17 cellular contexts compared by ENCODE assay signal in genomic region chr4:2789351-2789750, GRCh38. TPM values are rescaled to one million over a fixed set of nuclear protein-coding genes. Genes with fewer than 3 reads are reported as not detected.
DNase-seq lines count a peak whose midpoint lies in the region; ATAC-seq, FAIRE-seq and TF ChIP-seq lines count a peak whose summit lies in the region.
"Had no signal": no experiment of that assay in that cellular context is flagged by ENCODE, and none has a peak within 500 bp of the region (broad histone marks: within the 10 kb centered on the region; RNA-seq: fewer than 3 reads in every experiment).

No MANE protein-coding gene starts in this region.

- peak overlapping the region; percentile 56 for H3K4ac ChIP-seq in neuronal stem cell (ENCODE audit: low read length)

- H3K27ac Mint-ChIP-seq in activated CD4-positive, alpha-beta T cell treated with anti-CD3 and anti-CD28 coated beads, Interleukin-2, amount 10 ng/mL, durations not matched to agents 7 days and 5 days = peak overlapping the region; percentile 67
- no peak overlapping the region for H3K27ac Mint-ChIP-seq in chondrocyte (ENCODE audit: unreplicated experiment)
- H3K27ac Mint-ChIP-seq: progenitor cell of endocrine pancreas had no signal

- H3K4me2 ChIP-seq in neuronal stem cell (ENCODE audit: insufficient read depth, low read length, poor library complexity, severe bottlenecking) = no peak overlapping the region
- H3K4me2 ChIP-seq: A549, PC-9 had no signal

- H3K27ac ChIP-seq in neuronal stem cell (replicated peaks; ENCODE audit: low read length) = no peak overlapping the region
- H3K27ac ChIP-seq: A549, cardiac muscle cell, GM23248, PC-9, SK-N-MC had no signal

- no peaks in the 10 kb centered on the region for H3K9me3 Mint-ChIP-seq in activated CD4-positive, alpha-beta T cell treated with anti-CD3 and anti-CD28 coated beads, Interleukin-2, amount 10 ng/mL, durations not matched to agents 7 days and 5 days
- no peaks in the 10 kb centered on the region for H3K9me3 Mint-ChIP-seq in chondrocyte (ENCODE audit: low read depth)

- POLR2A ChIA-PET in activated CD4-positive, alpha-beta T cell treated with anti-CD3 and anti-CD28 coated beads, Interleukin-2, amount 10 ng/mL, durations not matched to agents 7 days and 5 days (lab: Charles Lee) = no interaction called here

- TF ChIP-seq POLR2A in GM12891 (IDR thresholded peaks at IDR 0.05; ENCODE audit: low read depth, low read length) (no peak), erythroblast (IDR thresholded peaks at IDR 0.05; ENCODE audit: low read length) (no peak)

- H2AFZ ChIP-seq in neuronal stem cell (ENCODE audit: low read length) = no peak overlapping the region
- H2AFZ ChIP-seq: GM23248, PC-9 had no signal

- H2BK5ac ChIP-seq in neuronal stem cell (ENCODE audit: low read length) = no peak overlapping the region

- H3K18ac ChIP-seq in neuronal stem cell (ENCODE audit: low read length) = no peak overlapping the region

- ATAC-seq in GM19452 (IDR thresholded peaks at IDR 0.05; ENCODE audit: unreplicated experiment) = no peak
- ATAC-seq: A549; stimulated activated naive CD8-positive, alpha-beta T cell treated with anti-CD3 and anti-CD28 coated beads, Interleukin-15, Interleukin-2, amounts not matched to agents 100 U/mL and 50 U/mL, for 24 hours had no signal

- H3K4me3 ChIP-seq in neuronal stem cell (ENCODE audit: low read length in 2 of 2) = peak overlapping the region in 1 of 2 donors; percentile 54
- H3K4me3 ChIP-seq: A549, cardiac muscle cell, GM23248, PC-9, SK-N-MC had no signal

- no CpG with 5 or more reads among the region's 5 CpGs for WGBS in neuronal stem cell (ENCODE audit: extremely low coverage in 2 of 2, insufficient read length in 2 of 2, insufficient replicate concordance in 1 of 2), 2 donors

- no peaks in the 10 kb centered on the region for H3K27me3 Mint-ChIP-seq in activated CD4-positive, alpha-beta T cell treated with anti-CD3 and anti-CD28 coated beads, Interleukin-2, amount 10 ng/mL, durations not matched to agents 7 days and 5 days
- H3K27me3 Mint-ChIP-seq in chondrocyte (ENCODE audit: low read depth) = no peaks in the 10 kb centered on the region

- H3K9ac ChIP-seq in neuronal stem cell (ENCODE audit: low read depth, low read length, poor library complexity) = no peak overlapping the region
- H3K9ac ChIP-seq: GM23248 had no signal

- peak overlapping the region; percentile 89 for H2AK5ac ChIP-seq in neuronal stem cell (ENCODE audit: low read depth, low read length)

- peak overlapping the region; percentile 72 for H2BK15ac ChIP-seq in neuronal stem cell (ENCODE audit: low read length)

- DNase-seq in activated CD4-positive, alpha-beta T cell treated with anti-CD3 and anti-CD28 coated beads, Interleukin-2, amount 10 ng/mL, durations not matched to agents 7 days and 5 days = no peak
- no peak for DNase-seq in activated CD4-positive, alpha-beta T cell treated with anti-CD3 and anti-CD28 coated beads for 48 hours
- DNase-seq in GM12891 (ENCODE audit: insufficient read length, low spot score) (no peak), chondrocyte (ENCODE audit: low spot score) (peak; percentile 59), neuronal stem cell (ENCODE audit: low spot score) (no peak), NCI-H446 (lab: John Stamatoyannopoulos, UW) (no peak), erythroblast (lab: John Stamatoyannopoulos, UW) (no peak)
- DNase-seq: GM23248; NCI-H1092; PC-9; stimulated activated CD4-positive, alpha-beta T cell treated with anti-CD3 and anti-CD28 coated beads, Interleukin-12 subunit alpha, Interleukin-12 subunit beta, amount 100 ng/mL, for 4 hours; stimulated activated naive CD8-positive, alpha-beta T cell treated with anti-CD3 and anti-CD28 coated beads, Interleukin-15, Interleukin-2, amounts not matched to agents 100 U/mL and 50 U/mL, for 24 hours had no signal

- H4K91ac ChIP-seq in neuronal stem cell (ENCODE audit: low read depth, low read length, poor library complexity) = no peak overlapping the region

- H3K14ac ChIP-seq in neuronal stem cell (ENCODE audit: low read length) = no peak overlapping the region

- FAIRE-seq in GM12891 (lab: Jason Lieb, UNC) = peak; percentile 74
- FAIRE-seq: A549 had no signal

- peaks cover 3 to 46% (median 12%) of the 10 kb centered on the region in 3 experiments for H3K27me3 ChIP-seq in neuronal stem cell (ENCODE audit: control insufficient read depth in 3 of 3, insufficient read depth in 3 of 3, low read depth in 1 of 3, low read length in 3 of 3)
- H3K27me3 ChIP-seq: cardiac muscle cell had no signal

- no peaks in the 10 kb centered on the region for H3K36me3 Mint-ChIP-seq in activated CD4-positive, alpha-beta T cell treated with anti-CD3 and anti-CD28 coated beads, Interleukin-2, amount 10 ng/mL, durations not matched to agents 7 days and 5 days (ENCODE audit: low read depth)
- H3K36me3 Mint-ChIP-seq in chondrocyte (ENCODE audit: low read depth) = no peaks in the 10 kb centered on the region

- CTCF ChIA-PET in activated CD4-positive, alpha-beta T cell treated with anti-CD3 and anti-CD28 coated beads, Interleukin-2, amount 10 ng/mL, durations not matched to agents 7 days and 5 days (lab: Charles Lee) = no interaction called here

- peaks cover 39% of the 10 kb centered on the region for H3K4me1 Mint-ChIP-seq in activated CD4-positive, alpha-beta T cell treated with anti-CD3 and anti-CD28 coated beads, Interleukin-2, amount 10 ng/mL, durations not matched to agents 7 days and 5 days
- peaks cover 11% of the 10 kb centered on the region for H3K4me1 Mint-ChIP-seq in chondrocyte (ENCODE audit: low read depth)

- H2BK12ac ChIP-seq in neuronal stem cell (ENCODE audit: low read length) = no peak overlapping the region

- H4K8ac ChIP-seq in neuronal stem cell (ENCODE audit: low read depth, low read length) = no peak overlapping the region

- H3K9me3 ChIP-seq in neuronal stem cell (replicated peaks in 1 of 2; ENCODE audit: control insufficient read depth in 2 of 2, insufficient read depth in 1 of 2, low read depth in 1 of 2, low read length in 2 of 2) = no peaks in the 10 kb centered on the region
- H3K9me3 ChIP-seq: A549 had no signal

- H3K36me3 ChIP-seq in neuronal stem cell (replicated peaks in 1 of 2; ENCODE audit: control insufficient read depth in 2 of 2, insufficient read depth in 2 of 2, low read length in 2 of 2) = no peaks in the 10 kb centered on the region
- H3K36me3 ChIP-seq: cardiac muscle cell had no signal

- no peak overlapping the region for H3K4me3 Mint-ChIP-seq in activated CD4-positive, alpha-beta T cell treated with anti-CD3 and anti-CD28 coated beads, Interleukin-2, amount 10 ng/mL, durations not matched to agents 7 days and 5 days
- no peak overlapping the region for H3K4me3 Mint-ChIP-seq in chondrocyte (ENCODE audit: unreplicated experiment)

- no peak for TF ChIP-seq CTCF in chondrocyte (IDR thresholded peaks at IDR 0.05)

- no peak overlapping the region for H2BK120ac ChIP-seq in neuronal stem cell (ENCODE audit: low read depth, low read length)

- H3K4me1 ChIP-seq in neuronal stem cell (ENCODE audit: control insufficient read depth in 2 of 2, insufficient read depth in 1 of 2, low read depth in 1 of 2, low read length in 2 of 2) = peaks cover 7 to 11% of the 10 kb centered on the region in 2 donors

- H3K79me1 ChIP-seq in neuronal stem cell (ENCODE audit: low read depth, low read length) = no peaks in the 10 kb centered on the region

- H3K23ac ChIP-seq in neuronal stem cell (ENCODE audit: low read depth, low read length, poor library complexity) = peak overlapping the region; percentile 34

TF ChIP-seq in GM12891, 5 proteins besides CTCF, POLR2A, EP300 and RAD21:
- TF ChIP-seq TAF1 (IDR thresholded peaks at IDR 0.05; ENCODE audit: low read depth, low read length) (no peak), POLR2AphosphoS5 (IDR thresholded peaks at IDR 0.05; ENCODE audit: low read depth, low read length) (no peak), PAX5 (IDR thresholded peaks at IDR 0.05; ENCODE audit: insufficient read depth, low read length, severe bottlenecking) (no peak), SPI1 (IDR thresholded peaks at IDR 0.05; ENCODE audit: low read depth, low read length) (no peak)

RNA-seq across cellular contexts. Expression of gene SH3BP2, which starts 3.5 kb away (rescaled TPM):
- total RNA-seq in activated CD4-positive, alpha-beta T cell treated with anti-CD3 and anti-CD28 coated beads, Interleukin-2, amount 10 ng/mL, durations not matched to agents 7 days and 5 days = 10 to 100 TPM; 69.3 to 78.2 TPM
- 26.2 TPM for polyA plus RNA-seq in GM12891 (2012; ENCODE audit: low read depth, missing spikeins)
- 50.1 to 63.1 TPM (median 59.8 TPM) in 3 replicates for total RNA-seq in chondrocyte
- 8.1 TPM for polyA plus RNA-seq in neuronal stem cell (2013, experiment 1 of 2)
- polyA plus RNA-seq in neuronal stem cell (2013, experiment 2 of 2) = 8.7 TPM

RNA-seq across cellular contexts. Expression of gene TNIP2, which starts 33.2 kb away (rescaled TPM):
- total RNA-seq in activated CD4-positive, alpha-beta T cell treated with anti-CD3 and anti-CD28 coated beads, Interleukin-2, amount 10 ng/mL, durations not matched to agents 7 days and 5 days = 10 to 100 TPM; 35.0 to 43.6 TPM
- polyA plus RNA-seq in GM12891 (2012; ENCODE audit: low read depth, missing spikeins) = 40.6 TPM
- total RNA-seq in chondrocyte = 23.3 to 30.7 TPM (median 29.0 TPM) in 3 replicates
- 14.8 TPM for polyA plus RNA-seq in neuronal stem cell (2013, experiment 1 of 2)
- polyA plus RNA-seq in neuronal stem cell (2013, experiment 2 of 2) = 15.1 TPM

RNA-seq across cellular contexts. Expression of gene ADD1, which starts 54.3 kb away (rescaled TPM):
- total RNA-seq in activated CD4-positive, alpha-beta T cell treated with anti-CD3 and anti-CD28 coated beads, Interleukin-2, amount 10 ng/mL, durations not matched to agents 7 days and 5 days = 100 to 1,000 TPM; 264 to 266 TPM
- polyA plus RNA-seq in GM12891 (2012; ENCODE audit: low read depth, missing spikeins) = 112 TPM
- total RNA-seq in chondrocyte = 240 to 269 TPM (median 256 TPM) in 3 replicates
- 169 TPM for polyA plus RNA-seq in neuronal stem cell (2013, experiment 1 of 2)
- polyA plus RNA-seq in neuronal stem cell (2013, experiment 2 of 2) = 159 TPM
